1 cellular context compared by ENCODE assay signal in the genomic region with DNA sequence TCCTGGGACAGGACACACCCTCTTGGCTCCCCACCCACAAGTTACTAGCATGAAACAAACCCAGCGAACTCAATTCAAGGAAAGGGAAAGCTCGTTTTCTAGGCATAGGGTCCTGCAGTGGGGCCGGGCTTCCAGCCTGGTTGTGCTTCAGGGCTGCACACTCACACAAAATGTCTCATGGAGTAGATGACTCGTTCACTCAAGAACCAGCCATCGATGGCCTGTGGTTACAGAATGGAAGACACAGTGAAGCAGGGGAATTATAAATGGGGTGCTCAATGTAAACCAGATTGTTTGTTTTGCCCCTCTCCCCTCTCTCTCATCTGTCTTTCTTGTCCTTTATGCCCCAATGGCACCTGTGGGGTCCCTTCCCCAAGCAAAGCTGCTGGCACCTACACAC.
TF ChIP-seq lines count a peak whose summit lies in the region.

No MANE protein-coding gene starts in this region.

TF ChIP-seq in HEK293, 187 proteins besides CTCF, POLR2A, EP300 and RAD21 (continued from another document):
- TF ChIP-seq, protein P1, sequence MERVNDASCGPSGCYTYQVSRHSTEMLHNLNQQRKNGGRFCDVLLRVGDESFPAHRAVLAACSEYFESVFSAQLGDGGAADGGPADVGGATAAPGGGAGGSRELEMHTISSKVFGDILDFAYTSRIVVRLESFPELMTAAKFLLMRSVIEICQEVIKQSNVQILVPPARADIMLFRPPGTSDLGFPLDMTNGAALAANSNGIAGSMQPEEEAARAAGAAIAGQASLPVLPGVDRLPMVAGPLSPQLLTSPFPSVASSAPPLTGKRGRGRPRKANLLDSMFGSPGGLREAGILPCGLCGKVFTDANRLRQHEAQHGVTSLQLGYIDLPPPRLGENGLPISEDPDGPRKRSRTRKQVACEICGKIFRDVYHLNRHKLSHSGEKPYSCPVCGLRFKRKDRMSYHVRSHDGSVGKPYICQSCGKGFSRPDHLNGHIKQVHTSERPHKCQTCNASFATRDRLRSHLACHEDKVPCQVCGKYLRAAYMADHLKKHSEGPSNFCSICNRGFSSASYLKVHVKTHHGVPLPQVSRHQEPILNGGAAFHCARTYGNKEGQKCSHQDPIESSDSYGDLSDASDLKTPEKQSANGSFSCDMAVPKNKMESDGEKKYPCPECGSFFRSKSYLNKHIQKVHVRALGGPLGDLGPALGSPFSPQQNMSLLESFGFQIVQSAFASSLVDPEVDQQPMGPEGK (tag by site-specific recombination; IDR thresholded peaks at IDR 0.05): no peak
- no peak for TF ChIP-seq GLI4 (tag by site-specific recombination; IDR thresholded peaks at IDR 0.05)
- no peak for TF ChIP-seq ZNF121 (tag by site-specific recombination; IDR thresholded peaks at IDR 0.05)
- TF ChIP-seq MEIS1 (CRISPR knock-in tag; IDR thresholded peaks at IDR 0.05; ENCODE audit: borderline replicate concordance): no peak
- no peak for TF ChIP-seq ZNF335 (tag by site-specific recombination; conservative IDR thresholded peaks at IDR 0.05)
